9 cellular contexts compared by ENCODE assay signal in genomic region chr1:241423541-241424479, GRCh38.
DNase-seq lines count a peak whose midpoint lies in the region; ATAC-seq and TF ChIP-seq lines count a peak whose summit lies in the region.
"Had no signal": no experiment of that assay in that cellular context is flagged by ENCODE, and none has a peak within 500 bp of the region (broad histone marks: within the 10 kb centered on the region; RNA-seq: fewer than 3 reads in every experiment).

No MANE protein-coding gene starts in this region.

- H3K36me3 ChIP-seq in SJSA1 (no peaks in the 10 kb centered on the region), endocrine pancreas (ENCODE audit: control insufficient read depth, insufficient read depth, low read length) (no peaks in the 10 kb centered on the region), upper lobe of left lung (no peaks in the 10 kb centered on the region)
- H3K36me3 ChIP-seq: thyroid gland had no signal

- TF ChIP-seq EP300 in upper lobe of left lung (IDR thresholded peaks at IDR 0.05) = no peak

- TF ChIP-seq POLR2A in upper lobe of left lung (IDR thresholded peaks at IDR 0.05) = no peak

- TF ChIP-seq CTCF in upper lobe of left lung (IDR thresholded peaks at IDR 0.05) = no peak

- H3K9me3 ChIP-seq in SJSA1 (replicated peaks) (no peaks in the 10 kb centered on the region), endocrine pancreas (ENCODE audit: control insufficient read depth, low read length) (no peaks in the 10 kb centered on the region), upper lobe of left lung (no peaks in the 10 kb centered on the region)
- H3K9me3 ChIP-seq: thyroid gland had no signal

- H3K4me1 ChIP-seq in SJSA1 (replicated peaks) (peaks cover 9% of the 10 kb centered on the region), endocrine pancreas (ENCODE audit: control insufficient read depth, insufficient read depth, low read length) (peaks cover 9% of the 10 kb centered on the region), upper lobe of left lung (peaks cover 6 to 11% (median 9%) of the 10 kb centered on the region in 4 donors)

- H3K4me3 ChIP-seq in SJSA1 = peak overlapping the region; percentile 33
- peak overlapping the region; percentile 94 for H3K4me3 ChIP-seq in endocrine pancreas (ENCODE audit: control insufficient read depth, insufficient read depth, low read length)
- peak overlapping the region in 3 of 4 donors; percentile 30 to 52 (median 44) for H3K4me3 ChIP-seq in upper lobe of left lung
- H3K4me3 ChIP-seq: thyroid gland had no signal

- peak; percentile 90 for ATAC-seq in GM19467 (IDR thresholded peaks at IDR 0.05; ENCODE audit: unreplicated experiment)
- ATAC-seq in HG03442 (IDR thresholded peaks at IDR 0.05; ENCODE audit: unreplicated experiment) = peak; percentile 93
- ATAC-seq in upper lobe of left lung (ENCODE audit: low FRiP score in 2 of 2) = peak; percentile 40 to 68

- H3K27ac ChIP-seq in SJSA1 (no peak overlapping the region), upper lobe of left lung (no peak overlapping the region)
- H3K27ac ChIP-seq: thyroid gland had no signal

- WGBS in upper lobe of left lung, 2 donors = 3 to 4% methylated on average over 30 to 51 of the region's 61 CpGs

- H3K27me3 ChIP-seq in SJSA1 (replicated peaks) (peaks cover 35% of the 10 kb centered on the region), endocrine pancreas (ENCODE audit: control insufficient read depth, insufficient read depth, low read length) (no peaks in the 10 kb centered on the region), upper lobe of left lung (peaks cover 0 to 14% (median 8%) of the 10 kb centered on the region in 4 donors)
- H3K27me3 ChIP-seq: thyroid gland had no signal

- peak overlapping the region; percentile 26 for H3K9ac ChIP-seq in endocrine pancreas (ENCODE audit: control insufficient read depth, insufficient read depth, low read length)

- DNase-seq in Daoy (ENCODE audit: low read depth) (peak; percentile 55), SJSA1 (ENCODE audit: low read depth in 1 of 2, low spot score in 2 of 2) (no peak), midbrain (lab: John Stamatoyannopoulos, UW) (peak; percentile 19), upper lobe of left lung (peak in 1 of 2 donors; percentile 85), RKO (ENCODE audit: low spot score) (no peak)

Comparison
In these comparisons a context has a peak if more than half of its experiments do, and no peak if none do; other contexts are left out.
1. DNase-seq: peak in Daoy (single experiment) and midbrain (single experiment); none in SJSA1 (0 of 2) and RKO (single experiment).
2. H3K4me3 ChIP-seq: peak in every context shown above with its lines; median percentile 94 in endocrine pancreas; 44 in upper lobe of left lung; 33 in SJSA1.
3. Peak in every context shown above with its lines, with median percentiles within 50 percentile points of each other: ATAC-seq.